Comparison of ENCODE assay signal across 26 cellular contexts in genomic region chr6:28774292-28775051, GRCh38.
DNase-seq lines count a peak whose midpoint lies in the region; ATAC-seq and TF ChIP-seq lines count a peak whose summit lies in the region.
"Had no signal": no experiment of that assay in that cellular context is flagged by ENCODE, and none has a peak within 500 bp of the region (broad histone marks: within the 10 kb centered on the region; RNA-seq: fewer than 3 reads in every experiment).

No MANE protein-coding gene starts in this region.

- H3K9me3 Mint-ChIP-seq in activated CD4-positive, alpha-beta T cell treated with anti-CD3 and anti-CD28 coated beads, Interleukin-2, amount 10 ng/mL, durations not matched to agents 24 days and 14 days = peaks cover 40% of the 10 kb centered on the region
- H3K9me3 Mint-ChIP-seq in IgD-negative memory B cell (peaks cover 7 to 19% (median 7%) of the 10 kb centered on the region in 3 donors), nephron (peaks cover 14% of the 10 kb centered on the region)
- H3K9me3 Mint-ChIP-seq in central memory CD8-positive, alpha-beta T cell = peaks cover 15% of the 10 kb centered on the region
- H3K9me3 Mint-ChIP-seq: mesothelial cell of epicardium had no signal

- ATAC-seq in central memory CD8-positive, alpha-beta T cell (replicated peaks; ENCODE audit: extremely low read depth, poor library complexity, severe bottlenecking) = no peak
- ATAC-seq in HG03520 (IDR thresholded peaks at IDR 0.05; ENCODE audit: unreplicated experiment) = no peak
- ATAC-seq: left cardiac atrium, psoas muscle, upper lobe of right lung had no signal

- H3K4me3 Mint-ChIP-seq in activated CD4-positive, alpha-beta T cell treated with anti-CD3 and anti-CD28 coated beads, Interleukin-2, amount 10 ng/mL, durations not matched to agents 24 days and 14 days = no peak overlapping the region
- H3K4me3 Mint-ChIP-seq in IgD-negative memory B cell (peak overlapping the region in 2 of 4 donors; percentile 75 to 76), nephron (peak overlapping the region; percentile 13 to 79 (median 57))
- no peak overlapping the region for H3K4me3 Mint-ChIP-seq in central memory CD8-positive, alpha-beta T cell
- H3K4me3 Mint-ChIP-seq: mesothelial cell of epicardium, neural progenitor cell had no signal

- intact Hi-C loops in activated CD4-positive, alpha-beta T cell treated with anti-CD3 and anti-CD28 coated beads, Interleukin-2, amount 10 ng/mL, durations not matched to agents 24 days and 14 days (cut with micrococcal nuclease) = loop anchor here (2.0 to 10.0 kb wide), 3 partner anchors 38 to 1484 kb away; no protein-coding TSS in a partner anchor

- peaks cover 88% of the 10 kb centered on the region for H3K27me3 Mint-ChIP-seq in activated CD4-positive, alpha-beta T cell treated with anti-CD3 and anti-CD28 coated beads, Interleukin-2, amount 10 ng/mL, durations not matched to agents 24 days and 14 days
- H3K27me3 Mint-ChIP-seq in IgD-negative memory B cell = peaks cover 89% of the 10 kb centered on the region
- H3K27me3 Mint-ChIP-seq in central memory CD8-positive, alpha-beta T cell = peaks cover 100% of the 10 kb centered on the region
- peaks cover 99% of the 10 kb centered on the region for H3K27me3 Mint-ChIP-seq in nephron (ENCODE audit: low read depth)

- no peak for DNase-seq in activated CD4-positive, alpha-beta T cell treated with anti-CD3 and anti-CD28 coated beads, Interleukin-2, amount 10 ng/mL, durations not matched to agents 24 days and 14 days
- no peak for DNase-seq in activated CD4-positive, alpha-beta T cell treated with anti-CD3 and anti-CD28 coated beads, Interleukin-2, amount 50 U/mL, for 1 hour
- no peak for DNase-seq in central memory CD8-positive, alpha-beta T cell (ENCODE audit: low spot score in 2 of 2)
- no peak for DNase-seq in GOT3 (lab: John Stamatoyannopoulos, UW)
- no peak for DNase-seq in H4 (ENCODE audit: low spot score)
- DNase-seq: activated CD4-positive, alpha-beta T cell treated with anti-CD3 and anti-CD28 coated beads for 1 hour; activated gamma-delta T cell treated with Interleukin-2 at 50 U/mL for 16 hours; BE2C; Calu3; effector memory CD4-positive, alpha-beta T cell; IMR-90; left cardiac atrium; MM.1S; NCI-H1436 treated with DMSO at 0.1 percent for 48 hours; NCI-H2171 treated with DMSO at 0.1 percent for 48 hours; NCI-H69; psoas muscle; small intestine; stimulated activated CD4-positive, alpha-beta T cell treated with anti-CD3 and anti-CD28 coated beads, Interleukin-4, amount 100 ng/mL, for 1 hour; stomach; upper lobe of right lung had no signal

- TF ChIP-seq CTCF in nephron (IDR thresholded peaks at IDR 0.05; ENCODE audit: unreplicated experiment in 3 of 3) = no peak

- peaks cover 5% of the 10 kb centered on the region for H3K4me1 Mint-ChIP-seq in activated CD4-positive, alpha-beta T cell treated with anti-CD3 and anti-CD28 coated beads, Interleukin-2, amount 10 ng/mL, durations not matched to agents 24 days and 14 days
- H3K4me1 Mint-ChIP-seq in IgD-negative memory B cell (peaks cover 0 to 3% (median 0%) of the 10 kb centered on the region in 3 donors), nephron (peaks cover 5% of the 10 kb centered on the region)
- H3K4me1 Mint-ChIP-seq in central memory CD8-positive, alpha-beta T cell = peaks cover 7% of the 10 kb centered on the region

- peaks cover 11% of the 10 kb centered on the region for H3K36me3 Mint-ChIP-seq in activated CD4-positive, alpha-beta T cell treated with anti-CD3 and anti-CD28 coated beads, Interleukin-2, amount 10 ng/mL, durations not matched to agents 24 days and 14 days (ENCODE audit: low read depth)
- H3K36me3 Mint-ChIP-seq in IgD-negative memory B cell = peaks cover 4% of the 10 kb centered on the region
- H3K36me3 Mint-ChIP-seq in central memory CD8-positive, alpha-beta T cell (ENCODE audit: insufficient read depth) = peaks cover 20% of the 10 kb centered on the region
- no peaks in the 10 kb centered on the region for H3K36me3 Mint-ChIP-seq in nephron (ENCODE audit: low read depth)
- H3K36me3 Mint-ChIP-seq: mesothelial cell of epicardium had no signal

- peak overlapping the region; percentile 56 for H3K27ac Mint-ChIP-seq in activated CD4-positive, alpha-beta T cell treated with anti-CD3 and anti-CD28 coated beads, Interleukin-2, amount 10 ng/mL, durations not matched to agents 24 days and 14 days
- peak overlapping the region; percentile 87 to 96 (median 90) for H3K27ac Mint-ChIP-seq in IgD-negative memory B cell
- H3K27ac Mint-ChIP-seq in central memory CD8-positive, alpha-beta T cell (ENCODE audit: low read depth) = peak overlapping the region; percentile 87
- no peak overlapping the region for H3K27ac Mint-ChIP-seq in nephron
- H3K27ac Mint-ChIP-seq: mesothelial cell of epicardium, neural progenitor cell had no signal

Comparison
In these comparisons a context has a peak if more than half of its experiments do, and no peak if none do; other contexts are left out.
1. H3K27ac Mint-ChIP-seq: peak in activated CD4-positive, alpha-beta T cell treated with anti-CD3 and anti-CD28 coated beads, Interleukin-2, amount 10 ng/mL, durations not matched to agents 24 days and 14 days (single experiment), IgD-negative memory B cell (3 of 3) and central memory CD8-positive, alpha-beta T cell (single experiment); none in nephron (0 of 3).
2. H3K4me3 Mint-ChIP-seq: peak in nephron (3 of 3); none in activated CD4-positive, alpha-beta T cell treated with anti-CD3 and anti-CD28 coated beads, Interleukin-2, amount 10 ng/mL, durations not matched to agents 24 days and 14 days (single experiment) and central memory CD8-positive, alpha-beta T cell (single experiment).